In genomic region chr18:75422341-75422910, GRCh38 we compare ENCODE assay signal across 28 cellular contexts.
DNase-seq lines count a peak whose midpoint lies in the region; ATAC-seq and TF ChIP-seq lines count a peak whose summit lies in the region.
"Had no signal": no experiment of that assay in that cellular context is flagged by ENCODE, and none has a peak within 500 bp of the region (broad histone marks: within the 10 kb centered on the region; RNA-seq: fewer than 3 reads in every experiment).

No MANE protein-coding gene starts in this region.

- H3K4me2 ChIP-seq in MM.1S (ENCODE audit: low read depth, low read length), result 0 out of 2 replicates have a peak overlapping the region, but pooled peaks have one; percentile 12

- H3K27me3 ChIP-seq in MM.1S (replicated peaks; ENCODE audit: insufficient read depth, low read length), result no peaks in the 10 kb centered on the region
- H3K27me3 ChIP-seq: adrenal gland, ovary, spleen, tibial nerve had no signal

- no peaks in the 10 kb centered on the region for H4K20me1 ChIP-seq in MM.1S (ENCODE audit: insufficient read depth, low read length)
- H4K20me1 ChIP-seq: BLaER1 treated with 17β-estradiol and CSF1 and Interleukin-3, amounts not matched to agents 10 nM and 100 nM had no signal

- H3K9ac ChIP-seq in MM.1S (ENCODE audit: low read length), result no peak overlapping the region
- H3K9ac ChIP-seq: BLaER1 treated with 17β-estradiol and CSF1 and Interleukin-3, amounts not matched to agents 10 nM and 100 nM had no signal

- no peak overlapping the region for H3K27ac ChIP-seq in MM.1S (ENCODE audit: low read length)
- H3K27ac ChIP-seq: adrenal gland; BLaER1 treated with 17β-estradiol and CSF1 and Interleukin-3, amounts not matched to agents 10 nM and 100 nM; ovary; spleen; tibial nerve; WERI-Rb-1 had no signal

- no peaks in the 10 kb centered on the region for H3K79me2 ChIP-seq in MM.1S (ENCODE audit: low read length)

- in situ Hi-C loops in astrocyte of the spinal cord (cut with HindIII; ENCODE audit: low sequenced_read_pairs), result no loop called here

- H2AFZ ChIP-seq in MM.1S (ENCODE audit: low read length), result no peak overlapping the region

- peak; percentile 48 for ATAC-seq in GM19351 (IDR thresholded peaks at IDR 0.05; ENCODE audit: unreplicated experiment)
- ATAC-seq: activated T-cell treated with anti-CD3 and anti-CD28 coated beads, Interleukin-2, amount 50 U/mL, for 4 hours; esophagus mucosa; left cardiac atrium; Panc1 had no signal

- H3K4me3 ChIP-seq in MM.1S (ENCODE audit: low read length), result no peak overlapping the region
- H3K4me3 ChIP-seq in astrocyte of the spinal cord (ENCODE audit: low read depth, low read length), result no peak overlapping the region
- H3K4me3 ChIP-seq in foreskin fibroblast (ENCODE audit: low read depth in 1 of 2, low read length in 2 of 2), result no peak overlapping the region
- H3K4me3 ChIP-seq: adrenal gland; BLaER1 treated with 17β-estradiol and CSF1 and Interleukin-3, amounts not matched to agents 10 nM and 100 nM; ovary; spleen; tibial nerve had no signal

- peaks cover 13% of the 10 kb centered on the region; the same call in 1 of the 2 replicates for H3K4me1 ChIP-seq in MM.1S (ENCODE audit: low read length)
- H3K4me1 ChIP-seq: adrenal gland; BLaER1 treated with 17β-estradiol and CSF1 and Interleukin-3, amounts not matched to agents 10 nM and 100 nM; Caco-2; spleen; tibial nerve had no signal

- no peaks in the 10 kb centered on the region for H3K9me3 ChIP-seq in MM.1S (replicated peaks; ENCODE audit: insufficient read depth, low read length)
- H3K9me3 ChIP-seq: adrenal gland, Caco-2, ovary had no signal

- H3K9me2 ChIP-seq in MM.1S (replicated peaks; ENCODE audit: insufficient read depth, low read length), result no peaks in the 10 kb centered on the region

- H3K36me3 ChIP-seq in MM.1S (replicated peaks; ENCODE audit: insufficient read depth, low read length), result no peaks in the 10 kb centered on the region
- H3K36me3 ChIP-seq: adrenal gland; BLaER1 treated with 17β-estradiol and CSF1 and Interleukin-3, amounts not matched to agents 10 nM and 100 nM; ovary; spleen; tibial nerve; WERI-Rb-1 had no signal

- no peaks in the 10 kb centered on the region for H3F3A ChIP-seq in MM.1S (ENCODE audit: insufficient read depth, low read length)

- TF ChIP-seq CTCF in MM.1S (IDR thresholded peaks at IDR 0.05; ENCODE audit: low read length) (no peak), astrocyte of the spinal cord (IDR thresholded peaks at IDR 0.05; ENCODE audit: low read depth, low read length) (no peak), foreskin fibroblast (IDR thresholded peaks at IDR 0.05; ENCODE audit: low read depth, low read length) (no peak)

- peak; percentile 41 for DNase-seq in MM.1S
- peak; percentile 10 for DNase-seq in astrocyte of the spinal cord (ENCODE audit: low read depth, low spot score)
- peak; percentile 17 to 64 for DNase-seq in foreskin fibroblast
- no peak for DNase-seq in EL
- DNase-seq in inferior parietal cortex (ENCODE audit: extremely low spot score), result no peak
- no peak for DNase-seq in NCI-H345 (lab: John Stamatoyannopoulos, UW)
- DNase-seq: ACHN; activated CD4-positive, alpha-beta T cell treated with anti-CD3 and anti-CD28 coated beads, Interleukin-2, amount 10 ng/mL, durations not matched to agents 24 days and 14 days; activated T-cell treated with anti-CD3 and anti-CD28 coated beads, Interleukin-2, amount 50 U/mL, for 4 hours; adrenal gland; Caco-2; DND-41; glutamatergic neuron; KG1; left cardiac atrium; NCI-H1048; NCI-H1694 treated with DMSO at 0.1 percent for 48 hours; NCI-H2171; NCI-H524 treated with DMSO at 0.1 percent for 48 hours; ovary; SHP77 treated with DMSO at 0.1 percent for 48 hours; spleen; WERI-Rb-1 had no signal

Comparison
In these comparisons a context has a peak if more than half of its experiments do, and no peak if none do; other contexts are left out.
1. DNase-seq: peak in MM.1S (single experiment), astrocyte of the spinal cord (single experiment) and foreskin fibroblast (2 of 2); none in EL (single experiment), inferior parietal cortex (single experiment) and NCI-H345 (single experiment).